9 cellular contexts compared by ENCODE assay signal in the genomic region with DNA sequence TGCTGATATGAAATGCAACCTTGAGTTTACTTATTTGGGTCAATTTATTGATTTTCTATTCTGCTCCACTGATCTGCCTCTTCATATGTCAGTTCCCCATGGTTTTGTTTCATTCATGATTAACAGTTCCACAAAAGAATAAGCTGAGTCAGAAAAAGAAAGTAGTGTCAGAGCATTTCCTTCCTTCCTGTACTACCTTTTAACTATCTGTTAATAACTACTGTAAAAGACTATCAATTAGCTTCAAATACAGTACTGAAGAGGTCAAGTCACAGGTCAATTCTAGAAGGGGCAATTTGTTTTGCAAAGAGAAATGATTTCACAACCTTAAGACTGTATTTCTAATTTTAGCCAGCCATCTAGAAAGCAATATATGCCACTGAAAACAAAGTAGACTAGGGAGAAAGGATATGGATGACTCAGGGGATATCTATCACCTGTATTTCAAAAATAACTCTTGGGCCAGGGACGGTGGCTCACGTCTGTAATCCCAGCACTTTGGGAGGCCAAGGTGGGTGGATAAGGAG.
DNase-seq lines count a peak whose midpoint lies in the region; ATAC-seq and TF ChIP-seq lines count a peak whose summit lies in the region.
"Had no signal": no experiment of that assay in that cellular context is flagged by ENCODE, and none has a peak within 500 bp of the region (broad histone marks: within the 10 kb centered on the region; RNA-seq: fewer than 3 reads in every experiment).

No MANE protein-coding gene starts in this region.

- TF ChIP-seq CTCF in sigmoid colon (IDR thresholded peaks at IDR 0.05) (no peak), endothelial cell (IDR thresholded peaks at IDR 0.05; ENCODE audit: unreplicated experiment) (no peak)

- H3K36me3 ChIP-seq in BLaER1 treated with 17β-estradiol and CSF1 and Interleukin-3, amounts not matched to agents 10 nM and 100 nM: peaks cover 0 to 34% (median 9%) of the 10 kb centered on the region in 11 experiments; a peak in 13 of 22 replicates
- H3K36me3 ChIP-seq in sigmoid colon: no peaks in the 10 kb centered on the region

- no peak for TF ChIP-seq POLR2A in sigmoid colon (IDR thresholded peaks at IDR 0.05)

- H3K36me3 Mint-ChIP-seq in T-helper 2 cell treated with Interferon-gamma antibody and Interleukin-4, amounts not matched to agents 5 μg/mL and 100 μg/mL, for 36 hours (ENCODE audit: low read depth): peaks cover 3% of the 10 kb centered on the region
- H3K36me3 Mint-ChIP-seq in endothelial cell (ENCODE audit: low read depth, unreplicated experiment): no peaks in the 10 kb centered on the region

- intact Hi-C loops in sigmoid colon (cut with DNase I): no loop called here

- peaks cover 30% of the 10 kb centered on the region for H3K4me1 Mint-ChIP-seq in T-helper 2 cell treated with Interferon-gamma antibody and Interleukin-4, amounts not matched to agents 5 μg/mL and 100 μg/mL, for 36 hours (ENCODE audit: low read depth)
- peaks cover 9% of the 10 kb centered on the region for H3K4me1 Mint-ChIP-seq in endothelial cell (ENCODE audit: unreplicated experiment)

- no peaks in the 10 kb centered on the region for H3K27me3 Mint-ChIP-seq in T-helper 2 cell treated with Interferon-gamma antibody and Interleukin-4, amounts not matched to agents 5 μg/mL and 100 μg/mL, for 36 hours (ENCODE audit: low read depth)
- H3K27me3 Mint-ChIP-seq in endothelial cell (ENCODE audit: unreplicated experiment): no peaks in the 10 kb centered on the region

- no peak for TF ChIP-seq EP300 in sigmoid colon (IDR thresholded peaks at IDR 0.05)

- peak overlapping the region in 9 of 11 experiments; percentile 10 to 61 (median 37); a peak in 16 of 22 replicates for H3K27ac ChIP-seq in BLaER1 treated with 17β-estradiol and CSF1 and Interleukin-3, amounts not matched to agents 10 nM and 100 nM
- no peak overlapping the region for H3K27ac ChIP-seq in sigmoid colon

- DNase-seq in T-helper 2 cell treated with Interferon-gamma antibody and Interleukin-4, amounts not matched to agents 5 μg/mL and 100 μg/mL, for 36 hours (ENCODE audit: low spot score): no peak
- no peak for DNase-seq in sigmoid colon
- DNase-seq in COLO668 (lab: John Stamatoyannopoulos, UW; ENCODE audit: unreplicated experiment): no peak
- no peak for DNase-seq in HuH-7.5 (ENCODE audit: low spot score)
- DNase-seq in endothelial cell (ENCODE audit: low spot score): no peak
- DNase-seq: Calu3 had no signal

- H3K27me3 ChIP-seq in BLaER1 treated with 17β-estradiol and CSF1 and Interleukin-3, amounts not matched to agents 10 nM and 100 nM: no peaks in the 10 kb centered on the region
- H3K27me3 ChIP-seq in sigmoid colon: no peaks in the 10 kb centered on the region

- H3K4me3 ChIP-seq in BLaER1 treated with 17β-estradiol and CSF1 and Interleukin-3, amounts not matched to agents 10 nM and 100 nM: no peak overlapping the region
- H3K4me3 ChIP-seq in sigmoid colon: no peak overlapping the region

- peak overlapping the region; percentile 15 to 68 (median 57) for H3K4me2 ChIP-seq in BLaER1 treated with 17β-estradiol and CSF1 and Interleukin-3, amounts not matched to agents 10 nM and 100 nM

- 56 to 76% methylated on average over 2 of the region's 2 CpGs for WGBS in sigmoid colon, 2 donors

- no peaks in the 10 kb centered on the region for H3K9me3 Mint-ChIP-seq in T-helper 2 cell treated with Interferon-gamma antibody and Interleukin-4, amounts not matched to agents 5 μg/mL and 100 μg/mL, for 36 hours
- H3K9me3 Mint-ChIP-seq in endothelial cell (ENCODE audit: unreplicated experiment): no peaks in the 10 kb centered on the region

- ATAC-seq in GM19324 (IDR thresholded peaks at IDR 0.05; ENCODE audit: low FRiP score, unreplicated experiment) (peak; percentile 64), HG03060 (IDR thresholded peaks at IDR 0.05; ENCODE audit: low read depth, unreplicated experiment) (peak; percentile 60)

- no peaks in the 10 kb centered on the region for H4K20me1 ChIP-seq in BLaER1 treated with 17β-estradiol and CSF1 and Interleukin-3, amounts not matched to agents 10 nM and 100 nM

- peak overlapping the region; percentile 71 for H3K27ac Mint-ChIP-seq in T-helper 2 cell treated with Interferon-gamma antibody and Interleukin-4, amounts not matched to agents 5 μg/mL and 100 μg/mL, for 36 hours
- no peak overlapping the region for H3K27ac Mint-ChIP-seq in endothelial cell (ENCODE audit: unreplicated experiment)

- peaks cover 11 to 42% (median 25%) of the 10 kb centered on the region in 10 experiments for H3K4me1 ChIP-seq in BLaER1 treated with 17β-estradiol and CSF1 and Interleukin-3, amounts not matched to agents 10 nM and 100 nM
- H3K4me1 ChIP-seq in sigmoid colon: peaks cover 0 to 31% (median 14%) of the 10 kb centered on the region in 4 donors

- no peaks in the 10 kb centered on the region for H3K9me3 ChIP-seq in BLaER1 treated with 17β-estradiol and CSF1 and Interleukin-3, amounts not matched to agents 10 nM and 100 nM (replicated peaks in 1 of 11)
- no peaks in the 10 kb centered on the region for H3K9me3 ChIP-seq in sigmoid colon

- H3K9ac ChIP-seq in BLaER1 treated with 17β-estradiol and CSF1 and Interleukin-3, amounts not matched to agents 10 nM and 100 nM: no peak overlapping the region

- H3K4me3 Mint-ChIP-seq in T-helper 2 cell treated with Interferon-gamma antibody and Interleukin-4, amounts not matched to agents 5 μg/mL and 100 μg/mL, for 36 hours: peak overlapping the region; percentile 8
- H3K4me3 Mint-ChIP-seq in endothelial cell (ENCODE audit: unreplicated experiment): no peak overlapping the region

Comparison
In these comparisons a context has a peak if more than half of its experiments do, and no peak if none do; other contexts are left out.
1. H3K27ac ChIP-seq: peak in BLaER1 treated with 17β-estradiol and CSF1 and Interleukin-3, amounts not matched to agents 10 nM and 100 nM (9 of 11); none in sigmoid colon (0 of 4).